Comparison of ENCODE assay signal across 16 cellular contexts in genomic region chr2:229601396-229601795, GRCh38.
A peak's percentile ranks its signal among the peaks of the same experiment; 100 is the strongest.
DNase-seq lines count a peak whose midpoint lies in the region; FAIRE-seq and TF ChIP-seq lines count a peak whose summit lies in the region.
"Had no signal": no experiment of that assay in that cellular context is flagged by ENCODE, and none has a peak within 500 bp of the region (broad histone marks: within the 10 kb centered on the region; RNA-seq: fewer than 3 reads in every experiment).

No MANE protein-coding gene starts in this region.

- no peak overlapping the region for H3K4me3 ChIP-seq in bronchial epithelial cell (ENCODE audit: low read depth, low read length)
- H3K4me3 ChIP-seq: A549 had no signal

- H3K27me3 ChIP-seq in bronchial epithelial cell (ENCODE audit: control insufficient read depth, insufficient read depth, low read length), result no peaks in the 10 kb centered on the region

- no peak for FAIRE-seq in bronchial epithelial cell (lab: Jason Lieb, UNC)
- FAIRE-seq: A549, D721Med had no signal

- peak; percentile 58 for DNase-seq in ELR (ENCODE audit: low read depth)
- peak; percentile 10 for DNase-seq in M059J (ENCODE audit: low read depth)
- peak; percentile 70 for DNase-seq in bronchial epithelial cell (ENCODE audit: low read depth)
- peak; percentile 6 for DNase-seq in renal cortical epithelial cell (ENCODE audit: low read depth)
- no peak for DNase-seq in stimulated activated CD4-positive, alpha-beta T cell treated with anti-CD3 and anti-CD28 coated beads, Interleukin-1b, Interleukin-23, amount 100 ng/mL, for 48 hours
- DNase-seq in NCI-H1417 (lab: John Stamatoyannopoulos, UW), result no peak
- no peak for DNase-seq in activated CD8-positive, alpha-beta memory T cell treated with anti-CD3 and anti-CD28 coated beads, Interleukin-2, amount 50 U/mL, for 48 hours
- DNase-seq: C1 segment of cervical spinal cord, Karpas-422, NCI-H1092 treated with DMSO at 0.1 percent for 48 hours, NCI-H1694, NCI-H2081 treated with DMSO at 0.1 percent for 48 hours, NCI-H446 treated with DMSO at 0.1 percent for 48 hours, SHP77 treated with DMSO at 0.1 percent for 48 hours had no signal

- TF ChIP-seq CTCF in bronchial epithelial cell (IDR thresholded peaks at IDR 0.05; ENCODE audit: insufficient read depth, low read length, severe bottlenecking), result no peak

- H3K36me3 ChIP-seq in bronchial epithelial cell (ENCODE audit: control insufficient read depth, insufficient read depth, low read length), result no peaks in the 10 kb centered on the region

Comparison
In these comparisons a context has a peak if more than half of its experiments do, and no peak if none do; other contexts are left out.
1. DNase-seq: peak in ELR (single experiment), M059J (single experiment), bronchial epithelial cell (single experiment) and renal cortical epithelial cell (single experiment); none in stimulated activated CD4-positive, alpha-beta T cell treated with anti-CD3 and anti-CD28 coated beads, Interleukin-1b, Interleukin-23, amount 100 ng/mL, for 48 hours (single experiment), NCI-H1417 (0 of 3) and activated CD8-positive, alpha-beta memory T cell treated with anti-CD3 and anti-CD28 coated beads, Interleukin-2, amount 50 U/mL, for 48 hours (single experiment).